Comparison of ENCODE assay signal across 11 cellular contexts in the genomic region with DNA sequence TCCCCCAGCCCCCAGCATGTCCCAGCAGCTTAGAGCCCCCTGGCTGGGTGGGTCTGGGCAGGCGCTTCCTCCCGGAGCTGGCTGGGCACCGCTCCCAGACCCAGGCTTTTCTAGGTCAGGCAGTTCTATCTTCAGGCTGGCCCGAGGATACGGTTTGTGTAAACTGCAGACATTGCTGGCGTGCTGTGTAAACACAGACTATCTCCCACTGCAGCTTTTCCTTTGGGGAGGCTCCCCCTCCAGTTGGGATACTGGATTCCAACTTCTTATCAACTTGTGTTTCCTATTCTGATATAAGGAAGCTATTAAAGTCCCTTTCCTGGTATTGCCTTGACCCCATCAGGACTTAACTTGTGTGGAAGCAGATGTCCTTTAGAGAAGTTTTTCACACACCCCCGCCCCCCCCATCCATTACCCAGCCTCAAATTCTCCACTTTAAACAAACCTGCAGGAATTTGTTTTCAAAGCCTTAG. TPM values are rescaled to one million over a fixed set of nuclear protein-coding genes. Genes with fewer than 3 reads are reported as not detected.
DNase-seq lines count a peak whose midpoint lies in the region; ATAC-seq and TF ChIP-seq lines count a peak whose summit lies in the region.
"Had no signal": no experiment of that assay in that cellular context is flagged by ENCODE, and none has a peak within 500 bp of the region (broad histone marks: within the 10 kb centered on the region; RNA-seq: fewer than 3 reads in every experiment).

No MANE protein-coding gene starts in this region.

- H3K36me3 Mint-ChIP-seq in T-helper 17 cell (ENCODE audit: low read depth), result no peaks in the 10 kb centered on the region

- TF ChIP-seq CTCF in C4-2B (conservative IDR thresholded peaks at IDR 0.05), result no peak

- H4K8ac ChIP-seq in trophoblast cell (ENCODE audit: low read depth, low read length), result peak overlapping the region; percentile 58

- no peak overlapping the region for H2BK120ac ChIP-seq in trophoblast cell (ENCODE audit: insufficient read depth, low read length, poor library complexity)

- WGBS in trophoblast cell (ENCODE audit: extremely low coverage, insufficient coverage, insufficient read length), result no CpG with 5 or more reads among the region's 7 CpGs

- no peaks in the 10 kb centered on the region for H3K27me3 ChIP-seq in trophoblast cell (ENCODE audit: insufficient read depth, low read length)

- H2BK12ac ChIP-seq in trophoblast cell (ENCODE audit: low read length), result no peak overlapping the region

- H3K4me3 ChIP-seq in trophoblast cell (ENCODE audit: low read depth, low read length), result no peak overlapping the region

- H3K18ac ChIP-seq in trophoblast cell (ENCODE audit: low read length), result no peak overlapping the region

- no peak overlapping the region for H3K4me3 Mint-ChIP-seq in T-helper 17 cell

- no peak overlapping the region for H3K27ac Mint-ChIP-seq in T-helper 17 cell

- no peak overlapping the region for H2AK5ac ChIP-seq in trophoblast cell (ENCODE audit: low read length)

- H3K79me1 ChIP-seq in trophoblast cell (ENCODE audit: low read length), result no peaks in the 10 kb centered on the region

- no peak overlapping the region for H3K14ac ChIP-seq in trophoblast cell (ENCODE audit: low read length)

- H3K4me1 ChIP-seq in trophoblast cell (ENCODE audit: control insufficient read depth in 1 of 2, insufficient read depth in 2 of 2, low read length in 2 of 2), result peaks cover 6 to 7% of the 10 kb centered on the region in 2 experiments

- peak overlapping the region; percentile 26 for H3K27ac ChIP-seq in C4-2B
- H3K27ac ChIP-seq in trophoblast cell (ENCODE audit: low read depth, low read length), result no peak overlapping the region

- H3K9ac ChIP-seq in trophoblast cell (ENCODE audit: low read length), result no peak overlapping the region

- no peak overlapping the region for H3K4me2 ChIP-seq in trophoblast cell (ENCODE audit: low read length)

- H2BK5ac ChIP-seq in trophoblast cell (ENCODE audit: low read depth, low read length, poor library complexity), result no peak overlapping the region

- no peak overlapping the region for H3K4ac ChIP-seq in trophoblast cell (ENCODE audit: low read depth, low read length)

- peak in 36 of 58 donors; percentile 4 to 75 (median 26) for DNase-seq in anterior cingulate cortex (lab: John Stamatoyannopoulos, UW)
- DNase-seq in iris pigment epithelial cell (ENCODE audit: low read depth), result peak; percentile 59
- no peak for DNase-seq in trophoblast cell
- no peak for DNase-seq in germinal center (ENCODE audit: low spot score)
- DNase-seq in T-helper 17 cell, result no peak
- DNase-seq: activated CD4-positive, alpha-beta T cell treated with anti-CD3 and anti-CD28 coated beads, Interleukin-2, amount 50 U/mL, for 48 hours; AML-193; NCI-H2107 had no signal

- H2AFZ ChIP-seq in trophoblast cell (ENCODE audit: insufficient read depth, low read length, poor library complexity), result peak overlapping the region; percentile 39

- no peaks in the 10 kb centered on the region for H3K36me3 ChIP-seq in trophoblast cell (ENCODE audit: control insufficient read depth in 1 of 2, insufficient read depth in 2 of 2, low read length in 2 of 2)

- no peak overlapping the region for H3K23ac ChIP-seq in trophoblast cell (ENCODE audit: low read length)

- H3K9me3 ChIP-seq in trophoblast cell (ENCODE audit: insufficient read depth, low read depth, low read length) (no peaks in the 10 kb centered on the region), T-helper 17 cell (ENCODE audit: control insufficient read depth, low read length, poor library complexity, severe bottlenecking) (no peaks in the 10 kb centered on the region)

- no peak overlapping the region for H4K12ac ChIP-seq in trophoblast cell (ENCODE audit: low read depth, low read length)

- H3K79me2 ChIP-seq in trophoblast cell (ENCODE audit: control insufficient read depth, insufficient read depth, low read length, poor library complexity), result no peaks in the 10 kb centered on the region

- no peaks in the 10 kb centered on the region for H3K27me3 Mint-ChIP-seq in T-helper 17 cell

- no peak overlapping the region for H4K91ac ChIP-seq in trophoblast cell (ENCODE audit: low read depth, low read length)

- ATAC-seq in HG03378 (IDR thresholded peaks at IDR 0.05; ENCODE audit: unreplicated experiment) (no peak), T-helper 17 cell (no peak), GM21786 (IDR thresholded peaks at IDR 0.05; ENCODE audit: unreplicated experiment) (no peak)

- H3K4me1 Mint-ChIP-seq in T-helper 17 cell, result no peaks in the 10 kb centered on the region

RNA-seq across cellular contexts. Expression of gene GNA13, which starts 18.3 kb away (rescaled TPM):
- polyA plus RNA-seq in trophoblast cell (2013), result 86.8 and 89.6 TPM in 2 replicates
- 100 to 1,000 TPM; 102 to 132 TPM for total RNA-seq in T-helper 17 cell

Comparison
In these comparisons a context has a peak if more than half of its experiments do, and no peak if none do; other contexts are left out.
1. DNase-seq: peak in anterior cingulate cortex (36 of 58) and iris pigment epithelial cell (single experiment); none in trophoblast cell (0 of 2), germinal center (single experiment) and T-helper 17 cell (0 of 3).